Comparison of ENCODE assay signal across 1 cellular context in genomic region chr11:6607190-6607635, GRCh38.
TF ChIP-seq lines count a peak whose summit lies in the region.

No MANE protein-coding gene starts in this region.

TF ChIP-seq in endothelial cell of umbilical vein, 7 proteins besides CTCF, POLR2A, EP300 and RAD21 (continued from another document):
- TF ChIP-seq, protein P1, sequence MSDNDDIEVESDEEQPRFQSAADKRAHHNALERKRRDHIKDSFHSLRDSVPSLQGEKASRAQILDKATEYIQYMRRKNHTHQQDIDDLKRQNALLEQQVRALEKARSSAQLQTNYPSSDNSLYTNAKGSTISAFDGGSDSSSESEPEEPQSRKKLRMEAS (IDR thresholded peaks at IDR 0.05; ENCODE audit: insufficient read depth, insufficient read length) = no peak
- TF ChIP-seq JUN (IDR thresholded peaks at IDR 0.05; ENCODE audit: borderline replicate concordance, insufficient read depth, insufficient read length, low read depth) (no peak), POLR2AphosphoS5 (IDR thresholded peaks at IDR 0.05; ENCODE audit: insufficient read depth, low read depth, low read length) (no peak), EZH2 (IDR thresholded peaks at IDR 0.05; ENCODE audit: borderline replicate concordance, low read depth, low read length, severe bottlenecking) (no peak), MYC (IDR thresholded peaks at IDR 0.05; ENCODE audit: low read depth, low read length) (no peak), GATA2 (IDR thresholded peaks at IDR 0.05; ENCODE audit: insufficient read depth, insufficient read length, low read depth, low read length) (peak; percentile 28)
